In genomic region chr7:83053965-83054364, GRCh38 we compare ENCODE assay signal across 27 cellular contexts.
"Had no signal": no experiment of that assay in that cellular context is flagged by ENCODE, and none has a peak within 500 bp of the region (broad histone marks: within the 10 kb centered on the region; RNA-seq: fewer than 3 reads in every experiment).

No MANE protein-coding gene starts in this region.

- H3K27me3 ChIP-seq: ascending aorta, body of pancreas, cardiac muscle cell, MG63, Peyer's patch had no signal

- DNase-seq: activated CD4-positive, alpha-beta memory T cell treated with anti-CD3 and anti-CD28 coated beads for 36 hours; activated CD4-positive, alpha-beta T cell treated with anti-CD3 and anti-CD28 coated beads, Interleukin-2, amount 10 ng/mL, durations not matched to agents 7 days and 5 days; activated CD4-positive, CD25-positive, alpha-beta regulatory T cell; activated CD8-positive, alpha-beta memory T cell treated with anti-CD3 and anti-CD28 coated beads for 24 hours; activated effector memory CD4-positive, alpha-beta T cell treated with anti-CD3 and anti-CD28 coated beads, Interleukin-2, amount 50 U/mL, for 16 hours; activated naive CD4-positive, alpha-beta T cell treated with Interleukin-2 at 50 U/mL for 16 hours; activated naive CD8-positive, alpha-beta T cell treated with anti-CD3 and anti-CD28 coated beads, Interleukin-2, amount 50 U/mL, for 24 hours; activated T-cell treated with anti-CD3 and anti-CD28 coated beads, Interleukin-2, amount 50 U/mL, for 4 hours; amniotic stem cell; body of pancreas; MG63; NCI-H1105; NCI-H1436; NCI-H1694 treated with DMSO at 0.1 percent for 48 hours; NCI-H2029 treated with DMSO at 0.1 percent for 48 hours; NCI-H2227 treated with DMSO at 0.1 percent for 48 hours; NCI-H446 treated with DMSO at 0.1 percent for 48 hours; NCI-H524 treated with DMSO at 0.1 percent for 48 hours; NCI-H748 treated with DMSO at 0.1 percent for 48 hours; Peyer's patch; SHP77; T-cell; T-helper 2 cell had no signal

- H3K4me1 ChIP-seq: ascending aorta, Peyer's patch had no signal

- H3K27ac ChIP-seq: ascending aorta, body of pancreas, cardiac muscle cell, Peyer's patch, VCaP had no signal

- ATAC-seq: activated naive CD4-positive, alpha-beta T cell treated with anti-CD3 and anti-CD28 coated beads, Interleukin-2, amount 50 U/mL, for 72 hours; activated naive CD8-positive, alpha-beta T cell treated with anti-CD3 and anti-CD28 coated beads, Interleukin-2, amount 50 U/mL, for 24 hours; activated T-cell treated with anti-CD3 and anti-CD28 coated beads, Interleukin-2, amount 50 U/mL, for 4 hours; body of pancreas; T-cell had no signal

- H3K36me3 ChIP-seq: ascending aorta, cardiac muscle cell, MG63, Peyer's patch had no signal

- H3K4me3 ChIP-seq: ascending aorta, body of pancreas, cardiac muscle cell, MG63, Peyer's patch had no signal

- H3K9me3 ChIP-seq: ascending aorta, body of pancreas, MG63, Peyer's patch had no signal
